16 cellular contexts compared by ENCODE assay signal in genomic region chr7:46786221-46786951, GRCh38.
DNase-seq lines count a peak whose midpoint lies in the region; ATAC-seq, FAIRE-seq and TF ChIP-seq lines count a peak whose summit lies in the region.
"Had no signal": no experiment of that assay in that cellular context is flagged by ENCODE, and none has a peak within 500 bp of the region (broad histone marks: within the 10 kb centered on the region; RNA-seq: fewer than 3 reads in every experiment).

No MANE protein-coding gene starts in this region.

- H3K4me1 Mint-ChIP-seq in endothelial cell (ENCODE audit: unreplicated experiment): no peaks in the 10 kb centered on the region
- H3K4me1 Mint-ChIP-seq: B cell, T-helper 17 cell had no signal

- no peaks in the 10 kb centered on the region for H4K20me1 ChIP-seq in IMR-90 (ENCODE audit: insufficient read depth, low read length)

- H3K4me3 Mint-ChIP-seq in endothelial cell (ENCODE audit: unreplicated experiment): no peak overlapping the region
- H3K4me3 Mint-ChIP-seq: B cell, T-helper 17 cell had no signal

- TF ChIP-seq RAD21 in IMR-90 (IDR thresholded peaks at IDR 0.05; ENCODE audit: low read length): no peak

- H4K91ac ChIP-seq in IMR-90 (ENCODE audit: insufficient read depth, low read depth, low read length) (no peak overlapping the region), mesenchymal stem cell (ENCODE audit: low read length) (peak overlapping the region; percentile 13)

- H3K27me3 ChIP-seq in IMR-90 (ENCODE audit: control insufficient read depth, insufficient read depth, low read length) (no peaks in the 10 kb centered on the region), bronchial epithelial cell (ENCODE audit: control insufficient read depth, insufficient read depth, low read length) (no peaks in the 10 kb centered on the region), mesenchymal stem cell (ENCODE audit: control insufficient read depth in 1 of 2, insufficient read depth in 1 of 2, low read length in 2 of 2) (no peaks in the 10 kb centered on the region), left ventricle myocardium inferior (ENCODE audit: low read depth) (no peaks in the 10 kb centered on the region)
- H3K27me3 ChIP-seq: hepatocyte had no signal

- intact Hi-C loops in IMR-90 (cut with micrococcal nuclease) (no loop called here), left ventricle myocardium inferior (cut with micrococcal nuclease) (no loop called here)

- POLR2A ChIA-PET in AG04449 (lab: Yijun Ruan, JAX) (no interaction called here), IMR-90 (lab: Charles Lee; ENCODE audit: unreplicated experiment) (no interaction called here)

- H3K9me1 ChIP-seq in IMR-90 (ENCODE audit: insufficient read depth, low read length): no peaks in the 10 kb centered on the region

- H3K4ac ChIP-seq in IMR-90 (ENCODE audit: low read depth, low read length) (no peak overlapping the region), mesenchymal stem cell (ENCODE audit: low read depth in 1 of 2, low read length in 2 of 2) (no peak overlapping the region)

- TF ChIP-seq CTCF in AG04449 (IDR thresholded peaks at IDR 0.05; ENCODE audit: insufficient read depth, low read length, missing control alignments) (no peak), IMR-90 (conservative IDR thresholded peaks at IDR 0.05; ENCODE audit: low read depth, low read length) (no peak), bronchial epithelial cell (IDR thresholded peaks at IDR 0.05; ENCODE audit: insufficient read depth, low read length, severe bottlenecking) (no peak), left ventricle myocardium inferior (IDR thresholded peaks at IDR 0.05; ENCODE audit: borderline replicate concordance) (no peak), endothelial cell (IDR thresholded peaks at IDR 0.05; ENCODE audit: unreplicated experiment) (no peak)

- WGBS in IMR-90 (ENCODE audit: extremely low coverage in 2 of 2, insufficient read length in 1 of 2), 2 experiments: no CpG with 5 or more reads among the region's 8 CpGs
- 95% methylated on average over 3 of the region's 8 CpGs for WGBS in mesenchymal stem cell

- H3K4me2 ChIP-seq in IMR-90 (ENCODE audit: low read depth, low read length) (no peak overlapping the region), mesenchymal stem cell (ENCODE audit: low read length, poor library complexity, severe bottlenecking) (no peak overlapping the region)
- H3K4me2 ChIP-seq: hepatocyte had no signal

- H3K9ac ChIP-seq in IMR-90 (ENCODE audit: low read depth, low read length): no peak overlapping the region
- no peak overlapping the region for H3K9ac ChIP-seq in mesenchymal stem cell (ENCODE audit: low read length)

- CTCF ChIA-PET in AG04449 (lab: Yijun Ruan, JAX): interaction anchor here (1.0 to 2.2 kb wide), 6 partner anchors 9 to 870 kb away, joined by 3 to 6 read pairs (median 3); no protein-coding TSS in a partner anchor
- CTCF ChIA-PET in IMR-90 (lab: Yijun Ruan, JAX): interaction anchor here (0.7 to 1.1 kb wide), 2 partner anchors 28 to 500 kb away, joined by 3 read pairs; no protein-coding TSS in a partner anchor

- H4K5ac ChIP-seq in IMR-90 (ENCODE audit: low read depth, low read length): no peak overlapping the region

- no peaks in the 10 kb centered on the region for H3K79me1 ChIP-seq in IMR-90 (ENCODE audit: low read depth in 1 of 2, low read length in 2 of 2)
- H3K79me1 ChIP-seq in mesenchymal stem cell (replicated peaks; ENCODE audit: low read length, poor library complexity, severe bottlenecking): no peaks in the 10 kb centered on the region

- FAIRE-seq in bronchial epithelial cell (lab: Jason Lieb, UNC): no peak
- FAIRE-seq: G401.6 had no signal

- H3K36me3 ChIP-seq in IMR-90 (ENCODE audit: control insufficient read depth, insufficient read depth, low read length) (no peaks in the 10 kb centered on the region), bronchial epithelial cell (ENCODE audit: control insufficient read depth, insufficient read depth, low read length) (no peaks in the 10 kb centered on the region), mesenchymal stem cell (ENCODE audit: control insufficient read depth in 1 of 2, insufficient read depth in 2 of 2, low read depth in 1 of 2, low read length in 2 of 2) (no peaks in the 10 kb centered on the region), left ventricle myocardium inferior (no peaks in the 10 kb centered on the region)

- H3K27ac ChIP-seq in IMR-90 (ENCODE audit: insufficient read depth, low read length) (no peak overlapping the region), mesenchymal stem cell (ENCODE audit: low read length, poor library complexity, severe bottlenecking) (peak overlapping the region; percentile 69), left ventricle myocardium inferior (replicated peaks) (no peak overlapping the region)
- H3K27ac ChIP-seq: hepatocyte had no signal

- dilution Hi-C loops in IMR-90 (cut with HindIII; ENCODE audit: low sequenced_read_pairs, unreplicated experiment): no loop called here

- no peak overlapping the region for H2AK9ac ChIP-seq in IMR-90 (replicated peaks; ENCODE audit: low read depth, low read length, poor library complexity)

- DNase-seq in AG04449 (ENCODE audit: low read depth, low spot score): peak; percentile 57
- peak; percentile 43 for DNase-seq in IMR-90
- peak; percentile 99 for DNase-seq in bronchial epithelial cell (ENCODE audit: low read depth)
- no peak for DNase-seq in mesenchymal stem cell
- DNase-seq in left ventricle myocardium inferior: no peak
- no peak for DNase-seq in endothelial cell (ENCODE audit: low spot score)
- DNase-seq in NCI-H2029 (lab: John Stamatoyannopoulos, UW): no peak
- DNase-seq: NCI-H146, small intestine, T-helper 17 cell, trophoblast cell had no signal

- in situ Hi-C loops in IMR-90 (cut with MboI; ENCODE audit: low sequenced_read_pairs): no loop called here

- H4K8ac ChIP-seq in IMR-90 (ENCODE audit: low read depth in 2 of 2, low read length in 2 of 2) (no peak overlapping the region; a peak in 1 of 4 replicates), mesenchymal stem cell (ENCODE audit: low read length) (no peak overlapping the region)

- no peaks in the 10 kb centered on the region for H3K9me3 ChIP-seq in IMR-90 (ENCODE audit: control insufficient read depth, insufficient read depth, low read length)
- no peaks in the 10 kb centered on the region for H3K9me3 ChIP-seq in mesenchymal stem cell (ENCODE audit: control insufficient read depth, low read length)
- H3K9me3 ChIP-seq in left ventricle myocardium inferior (replicated peaks): no peaks in the 10 kb centered on the region

- no peak overlapping the region for H2AK5ac ChIP-seq in IMR-90 (ENCODE audit: low read depth, low read length)
- no peak overlapping the region for H2AK5ac ChIP-seq in mesenchymal stem cell (ENCODE audit: low read length, severe bottlenecking)

- H3K27ac Mint-ChIP-seq in endothelial cell (ENCODE audit: unreplicated experiment): no peak overlapping the region
- H3K27ac Mint-ChIP-seq: activated naive CD4-positive, alpha-beta T cell treated with anti-CD3 and anti-CD28 coated beads, Interleukin-2, amount 50 U/mL, for 72 hours; B cell; T-helper 17 cell had no signal

- no peaks in the 10 kb centered on the region for H3K9me3 Mint-ChIP-seq in endothelial cell (ENCODE audit: unreplicated experiment)

- no TSS peak for BruUV-seq in IMR-90 (replicated peaks; lab: Mats Ljungman, UMichigan)

- H3K36me3 Mint-ChIP-seq in endothelial cell (ENCODE audit: low read depth, unreplicated experiment): no peaks in the 10 kb centered on the region
- H3K36me3 Mint-ChIP-seq: activated naive CD4-positive, alpha-beta T cell treated with anti-CD3 and anti-CD28 coated beads, Interleukin-2, amount 50 U/mL, for 72 hours had no signal

- H3K18ac ChIP-seq in IMR-90 (ENCODE audit: low read depth, low read length) (no peak overlapping the region), mesenchymal stem cell (ENCODE audit: low read depth in 1 of 2, low read length in 2 of 2) (no peak overlapping the region)

- no peak for TF ChIP-seq POLR2A in IMR-90 (IDR thresholded peaks at IDR 0.05; ENCODE audit: low read depth, low read length)

- ATAC-seq in IMR-90 (ENCODE audit: low read depth) (no peak), GM21526 (IDR thresholded peaks at IDR 0.05; ENCODE audit: low FRiP score, unreplicated experiment) (no peak)
- ATAC-seq: activated naive CD4-positive, alpha-beta T cell treated with anti-CD3 and anti-CD28 coated beads, Interleukin-2, amount 50 U/mL, for 72 hours; T-helper 17 cell had no signal

- H2BK5ac ChIP-seq in IMR-90 (ENCODE audit: low read depth, low read length, poor library complexity, severe bottlenecking) (no peak overlapping the region), mesenchymal stem cell (ENCODE audit: low read depth, low read length, poor library complexity, severe bottlenecking) (no peak overlapping the region)

- H3K56ac ChIP-seq in IMR-90 (ENCODE audit: extremely low read depth, insufficient read depth, low read length): no peak overlapping the region

- H3K4me1 ChIP-seq in IMR-90 (ENCODE audit: control insufficient read depth, insufficient read depth, low read length): no peaks in the 10 kb centered on the region; the same call in 1 of the 2 replicates
- H3K4me1 ChIP-seq in mesenchymal stem cell (ENCODE audit: control insufficient read depth, insufficient read depth, low read depth, low read length): peaks cover 1% of the 10 kb centered on the region
- no peaks in the 10 kb centered on the region for H3K4me1 ChIP-seq in left ventricle myocardium inferior

- H2BK12ac ChIP-seq in mesenchymal stem cell (ENCODE audit: low read length in 2 of 2): peak overlapping the region in 1 of 2 experiments; percentile 22

- no peaks in the 10 kb centered on the region for H3K27me3 Mint-ChIP-seq in endothelial cell (ENCODE audit: unreplicated experiment)
- H3K27me3 Mint-ChIP-seq: B cell, T-helper 17 cell had no signal

- H2BK15ac ChIP-seq in IMR-90 (ENCODE audit: low read depth, low read length) (no peak overlapping the region), mesenchymal stem cell (ENCODE audit: low read depth, poor library complexity, severe bottlenecking) (no peak overlapping the region)

- no peak overlapping the region for H2AFZ ChIP-seq in IMR-90 (replicated peaks; ENCODE audit: low read length, poor library complexity)
- no peak overlapping the region for H2AFZ ChIP-seq in mesenchymal stem cell (ENCODE audit: low read depth, low read length)
- H2AFZ ChIP-seq: hepatocyte had no signal

- no peak overlapping the region for H3K23ac ChIP-seq in IMR-90 (ENCODE audit: low read depth, low read length)
- no peak overlapping the region for H3K23ac ChIP-seq in mesenchymal stem cell (ENCODE audit: low read length in 2 of 2)

- H2BK120ac ChIP-seq in IMR-90 (ENCODE audit: low read depth, low read length) (no peak overlapping the region), mesenchymal stem cell (ENCODE audit: low read depth, low read length) (no peak overlapping the region)

- no peak overlapping the region for H3K14ac ChIP-seq in IMR-90 (replicated peaks; ENCODE audit: low read depth, low read length)
- no peak overlapping the region for H3K14ac ChIP-seq in mesenchymal stem cell (ENCODE audit: low read length in 2 of 2)

- H2BK20ac ChIP-seq in IMR-90 (ENCODE audit: low read depth, low read length): no peak overlapping the region

- H3K4me3 ChIP-seq in AG04449 (ENCODE audit: low read depth, low read length) (no peak overlapping the region), IMR-90 (ENCODE audit: insufficient read depth, low read depth, low read length) (no peak overlapping the region), bronchial epithelial cell (ENCODE audit: low read depth, low read length) (no peak overlapping the region), mesenchymal stem cell (ENCODE audit: insufficient read depth in 1 of 2, low read depth in 1 of 2, low read length in 2 of 2) (no peak overlapping the region), left ventricle myocardium inferior (no peak overlapping the region)
- H3K4me3 ChIP-seq: hepatocyte had no signal

Comparison
In these comparisons a context has a peak if more than half of its experiments do, and no peak if none do; other contexts are left out.
1. DNase-seq: peak in AG04449 (single experiment), IMR-90 (single experiment) and bronchial epithelial cell (single experiment); none in mesenchymal stem cell (single experiment), left ventricle myocardium inferior (single experiment), endothelial cell (single experiment) and NCI-H2029 (single experiment).